ENCODE assay signal across 8 cellular contexts in genomic region chr13:48001127-48001881, GRCh38. TPM values are rescaled to one million over a fixed set of nuclear protein-coding genes. Genes with fewer than 3 reads are reported as not detected.
A peak's percentile ranks its signal among the peaks of the same experiment; 100 is the strongest.
DNase-seq lines count a peak whose midpoint lies in the region; ATAC-seq, FAIRE-seq and TF ChIP-seq lines count a peak whose summit lies in the region.

Gene SUCLA2, minus strand, starts transcription at chr13:48001273. Its CDS starts 4 bp downstream, at chr13:48001269.

- H3K4me1 Mint-ChIP-seq in activated naive CD8-positive, alpha-beta T cell treated with anti-CD3 and anti-CD28 coated beads, Interleukin-2, amount 10 ng/mL, durations not matched to agents 7 days and 5 days = peaks cover 26% of the 10 kb centered on the region

- WGBS in pancreas, 2 donors = 7% methylated on average over 42 to 52 of the region's 52 CpGs
- WGBS in thyroid gland, 2 donors = 15 to 18% methylated on average over 17 to 21 of the region's 52 CpGs

- no peaks in the 10 kb centered on the region; the same call in 1 of the 2 replicates for H3K36me3 ChIP-seq in SU-DHL-6 (ENCODE audit: low read length)
- H3K36me3 ChIP-seq in pancreas = no peaks in the 10 kb centered on the region
- no peaks in the 10 kb centered on the region for H3K36me3 ChIP-seq in thyroid gland

- H3K4me3 Mint-ChIP-seq in activated naive CD8-positive, alpha-beta T cell treated with anti-CD3 and anti-CD28 coated beads, Interleukin-2, amount 10 ng/mL, durations not matched to agents 7 days and 5 days = peak within 1 kb of the TSS; percentile 96

- H3K4me2 ChIP-seq in SU-DHL-6 (ENCODE audit: low read depth, low read length, poor library complexity, severe bottlenecking) = peak within 1 kb of the TSS; percentile 71

- H3K27me3 Mint-ChIP-seq in activated naive CD8-positive, alpha-beta T cell treated with anti-CD3 and anti-CD28 coated beads, Interleukin-2, amount 10 ng/mL, durations not matched to agents 7 days and 5 days = no peaks in the 10 kb centered on the region

- POLR2A ChIA-PET in activated naive CD8-positive, alpha-beta T cell treated with anti-CD3 and anti-CD28 coated beads, Interleukin-2, amount 10 ng/mL, durations not matched to agents 7 days and 5 days (lab: Charles Lee) = interaction anchor here (0.8 to 1.0 kb wide), 2 partner anchors 36 to 68 kb away, joined by 3 to 6 read pairs; partner anchors contain the start of gene NUDT15

- H3K79me2 ChIP-seq in SU-DHL-6 (ENCODE audit: insufficient read depth, low read length) = peaks cover 47% of the 10 kb centered on the region

- H3K27ac Mint-ChIP-seq in activated naive CD8-positive, alpha-beta T cell treated with anti-CD3 and anti-CD28 coated beads, Interleukin-2, amount 10 ng/mL, durations not matched to agents 7 days and 5 days = peak within 1 kb of the TSS; percentile 90

- H3K27ac ChIP-seq in SU-DHL-6 (ENCODE audit: low read depth, low read length) (peak within 1 kb of the TSS; percentile 25; the same call in 1 of the 2 replicates), pancreas (peak within 1 kb of the TSS; percentile 38 to 60 (median 48)), thyroid gland (peak within 1 kb of the TSS; percentile 32 to 82 (median 74))

- peak within 1 kb of the TSS; percentile 91 for H3K9ac ChIP-seq in SU-DHL-6 (ENCODE audit: low read length)

- no peaks in the 10 kb centered on the region; the same call in 1 of the 2 replicates for H4K20me1 ChIP-seq in SU-DHL-6 (ENCODE audit: low read depth, low read length)

- H2AFZ ChIP-seq in SU-DHL-6 (ENCODE audit: low read depth, low read length, severe bottlenecking) = peak within 1 kb of the TSS; percentile 90

- ATAC-seq in HG02642 (IDR thresholded peaks at IDR 0.05; ENCODE audit: poor library complexity, unreplicated experiment) (peak; percentile 99), Right ventricle myocardium inferior (peak; percentile 99), pancreas (peak; percentile 100)
- peak; percentile 100 for ATAC-seq in activated naive CD8-positive, alpha-beta T cell treated with anti-CD3 and anti-CD28 coated beads, Interleukin-2, amount 10 ng/mL, durations not matched to agents 7 days and 5 days (ENCODE audit: low read depth)

- no peaks in the 10 kb centered on the region for H3K9me3 ChIP-seq in SU-DHL-6 (ENCODE audit: insufficient read depth, low read length)
- no peaks in the 10 kb centered on the region for H3K9me3 ChIP-seq in pancreas
- no peaks in the 10 kb centered on the region for H3K9me3 ChIP-seq in thyroid gland

- intact Hi-C loops in Right ventricle myocardium inferior (cut with DNase I) = no loop called here
- intact Hi-C loops in pancreas (cut with DNase I) = no loop called here
- intact Hi-C loops in thyroid gland (cut with DNase I) = no loop called here

- H3K9me2 ChIP-seq in SU-DHL-6 (replicated peaks; ENCODE audit: insufficient read depth, low read length) = no peaks in the 10 kb centered on the region

- TF ChIP-seq POLR2A in thyroid gland (IDR thresholded peaks at IDR 0.05) = peak in 1 of 2 donors; percentile 68

- H3F3A ChIP-seq in SU-DHL-6 (ENCODE audit: insufficient read depth) = peaks cover 3% of the 10 kb centered on the region

- H3K9me3 Mint-ChIP-seq in activated naive CD8-positive, alpha-beta T cell treated with anti-CD3 and anti-CD28 coated beads, Interleukin-2, amount 10 ng/mL, durations not matched to agents 7 days and 5 days = no peaks in the 10 kb centered on the region

- TF ChIP-seq CTCF in GM12864 (IDR thresholded peaks at IDR 0.05; ENCODE audit: low read depth, low read length, missing control alignments) = no peak
- TF ChIP-seq CTCF in SU-DHL-6 (IDR thresholded peaks at IDR 0.05; ENCODE audit: insufficient read depth, low read length, poor library complexity, severe bottlenecking) = no peak
- TF ChIP-seq CTCF in pancreas (IDR thresholded peaks at IDR 0.05) = no peak
- TF ChIP-seq CTCF in thyroid gland (IDR thresholded peaks at IDR 0.05) = peak in 1 of 6 experiments; percentile 30

- DNase-seq in GM12864 (ENCODE audit: low read depth) (peak; percentile 61), NCI-H1105 treated with DMSO at 0.1 percent for 48 hours (lab: John Stamatoyannopoulos, UW) (peak; percentile 60), Right ventricle myocardium inferior (ENCODE audit: missing footprints) (peak; percentile 96), pancreas (peak; percentile 85 to 97 (median 92)), thyroid gland (peak; percentile 90 to 91)
- peak; percentile 96 for DNase-seq in activated naive CD8-positive, alpha-beta T cell treated with anti-CD3 and anti-CD28 coated beads, Interleukin-2, amount 10 ng/mL, durations not matched to agents 7 days and 5 days

- no peak for FAIRE-seq in pancreas (lab: Jason Lieb, UNC)

- H3K4me1 ChIP-seq in pancreas (peaks cover 0 to 7% (median 5%) of the 10 kb centered on the region in 3 donors), thyroid gland (peaks cover 10 to 17% of the 10 kb centered on the region in 2 donors)

- H3K27me3 ChIP-seq in SU-DHL-6 (ENCODE audit: low read length) (no peaks in the 10 kb centered on the region), pancreas (no peaks in the 10 kb centered on the region), thyroid gland (no peaks in the 10 kb centered on the region)

- H3K4me3 ChIP-seq in GM12864 (ENCODE audit: low read depth, low read length) (peak within 1 kb of the TSS; percentile 99), SU-DHL-6 (ENCODE audit: insufficient read depth, low read length, poor library complexity, severe bottlenecking) (peak within 1 kb of the TSS; percentile 95), pancreas (peak within 1 kb of the TSS; percentile 86 to 97 (median 92)), thyroid gland (replicated peaks in 1 of 3) (peak within 1 kb of the TSS; percentile 23 to 92 (median 77))

- H3K36me3 Mint-ChIP-seq in activated naive CD8-positive, alpha-beta T cell treated with anti-CD3 and anti-CD28 coated beads, Interleukin-2, amount 10 ng/mL, durations not matched to agents 7 days and 5 days = peaks cover 14% of the 10 kb centered on the region

RNA-seq across cellular contexts. Expression of gene SUCLA2, which starts in this region (rescaled TPM):
- total RNA-seq in activated naive CD8-positive, alpha-beta T cell treated with anti-CD3 and anti-CD28 coated beads, Interleukin-2, amount 10 ng/mL, durations not matched to agents 7 days and 5 days = 10 to 100 TPM; 31.3 to 33.6 TPM
- total RNA-seq in Right ventricle myocardium inferior (168 TPM), pancreas (10 to 100 TPM in 5 of 6 donors, 1 to 10 TPM in 1; 9.8 to 20.7 (median 14.4) TPM), thyroid gland (10 to 100 TPM; 51.7 to 81.6 (median 57.4) TPM)
- polyA plus RNA-seq in pancreas = 10 to 100 TPM; 10.5 to 20.6 TPM

Comparison
In these comparisons a context has a peak if more than half of its experiments do, and no peak if none do; other contexts are left out.
1. Peak in every context shown above with its lines: DNase-seq, ATAC-seq, H3K4me3 ChIP-seq and H3K27ac ChIP-seq.